8 cellular contexts compared by ENCODE assay signal in the genomic region with DNA sequence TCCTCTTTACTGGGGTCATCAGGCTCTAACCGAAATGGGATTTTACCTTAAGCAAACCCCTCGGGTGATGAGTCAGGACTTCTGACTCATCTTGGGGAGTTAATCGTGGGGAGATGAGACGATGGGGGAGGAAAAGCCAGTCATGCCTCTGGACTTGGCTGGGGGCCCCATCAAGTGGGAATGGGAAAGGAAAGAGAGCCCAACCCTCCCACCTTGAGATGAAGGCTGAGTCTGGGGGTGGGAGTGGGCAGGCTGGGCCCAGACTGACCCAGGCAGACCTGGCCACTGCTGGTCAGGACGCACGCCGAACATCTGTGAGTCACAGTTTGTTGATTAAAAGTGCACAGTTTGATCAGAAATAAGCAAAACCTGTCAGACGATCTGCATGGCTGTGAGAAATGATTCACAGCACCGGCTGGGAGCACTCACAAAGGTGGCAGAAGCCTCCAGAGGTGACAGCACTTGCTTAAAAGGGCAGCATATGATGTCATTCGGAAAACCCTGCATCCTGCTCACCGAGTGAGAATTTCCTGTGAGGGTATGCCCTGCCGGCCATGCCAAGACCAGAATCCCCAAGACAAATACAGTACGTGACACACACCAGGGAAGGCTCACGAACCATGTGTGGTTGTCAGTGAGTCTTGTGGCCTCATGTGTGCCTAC. TPM values are rescaled to one million over a fixed set of nuclear protein-coding genes. Genes with fewer than 3 reads are reported as not detected.
DNase-seq lines count a peak whose midpoint lies in the region; ATAC-seq lines count a peak whose summit lies in the region.

No MANE protein-coding gene starts in this region.

- peak overlapping the region in 5 of 11 experiments; percentile 34 to 68 (median 61); a peak in 10 of 22 replicates for H3K27ac ChIP-seq in BLaER1 treated with 17β-estradiol and CSF1 and Interleukin-3, amounts not matched to agents 10 nM and 100 nM
- H3K27ac ChIP-seq in right cardiac atrium (ENCODE audit: low read length): peak overlapping the region; percentile 16

- H3K4me3 ChIP-seq in BLaER1 treated with 17β-estradiol and CSF1 and Interleukin-3, amounts not matched to agents 10 nM and 100 nM: peak overlapping the region in 1 of 10 experiments; percentile 19; a peak in 1 of 20 replicates
- H3K4me3 ChIP-seq in right cardiac atrium (ENCODE audit: low read length): no peak overlapping the region

- peaks cover 0 to 18% (median 0%) of the 10 kb centered on the region in 11 experiments; a peak in 3 of 22 replicates for H4K20me1 ChIP-seq in BLaER1 treated with 17β-estradiol and CSF1 and Interleukin-3, amounts not matched to agents 10 nM and 100 nM

- peak; percentile 64 for DNase-seq in activated CD8-positive, alpha-beta memory T cell treated with anti-CD3 and anti-CD28 coated beads for 24 hours
- DNase-seq in right cardiac atrium (peak in 2 of 3 donors; percentile 36 to 56), LoVo (ENCODE audit: low spot score) (no peak), NCI-H1694 (lab: John Stamatoyannopoulos, UW) (no peak)
- peak; percentile 36 to 80 for DNase-seq in stimulated activated effector memory CD8-positive, alpha-beta T cell treated with anti-CD3 and anti-CD28 coated beads, Interleukin-12 subunit alpha, Interleukin-12 subunit beta, amount 100 ng/mL, for 72 hours (ENCODE audit: low spot score in 2 of 2)

- H3K36me3 ChIP-seq in BLaER1 treated with 17β-estradiol and CSF1 and Interleukin-3, amounts not matched to agents 10 nM and 100 nM: peaks cover 0 to 21% (median 0%) of the 10 kb centered on the region in 11 experiments; a peak in 2 of 22 replicates

- ATAC-seq in GM19351 (IDR thresholded peaks at IDR 0.05; ENCODE audit: unreplicated experiment): peak; percentile 68
- ATAC-seq in HG03280 (IDR thresholded peaks at IDR 0.05; ENCODE audit: unreplicated experiment): peak; percentile 69
- peak; percentile 6 to 77 for ATAC-seq in right cardiac atrium
- peak; percentile 92 for ATAC-seq in stimulated activated effector memory CD8-positive, alpha-beta T cell treated with anti-CD3 and anti-CD28 coated beads, Interleukin-12 subunit alpha, Interleukin-12 subunit beta, amount 100 ng/mL, for 72 hours

- H3K4me2 ChIP-seq in BLaER1 treated with 17β-estradiol and CSF1 and Interleukin-3, amounts not matched to agents 10 nM and 100 nM: peak overlapping the region; percentile 65 to 95 (median 86)

- peak overlapping the region; percentile 67 for H3K4me3 Mint-ChIP-seq in stimulated activated effector memory CD8-positive, alpha-beta T cell treated with anti-CD3 and anti-CD28 coated beads, Interleukin-12 subunit alpha, Interleukin-12 subunit beta, amount 100 ng/mL, for 72 hours

- peak overlapping the region; percentile 95 for H3K27ac Mint-ChIP-seq in stimulated activated effector memory CD8-positive, alpha-beta T cell treated with anti-CD3 and anti-CD28 coated beads, Interleukin-12 subunit alpha, Interleukin-12 subunit beta, amount 100 ng/mL, for 72 hours

- peak overlapping the region in 4 of 11 experiments; percentile 43 to 63 (median 54); a peak in 8 of 22 replicates for H3K9ac ChIP-seq in BLaER1 treated with 17β-estradiol and CSF1 and Interleukin-3, amounts not matched to agents 10 nM and 100 nM

- H3K4me1 Mint-ChIP-seq in stimulated activated effector memory CD8-positive, alpha-beta T cell treated with anti-CD3 and anti-CD28 coated beads, Interleukin-12 subunit alpha, Interleukin-12 subunit beta, amount 100 ng/mL, for 72 hours: peaks cover 43% of the 10 kb centered on the region

- H3K36me3 Mint-ChIP-seq in stimulated activated effector memory CD8-positive, alpha-beta T cell treated with anti-CD3 and anti-CD28 coated beads, Interleukin-12 subunit alpha, Interleukin-12 subunit beta, amount 100 ng/mL, for 72 hours: peaks cover 17% of the 10 kb centered on the region

- 49% methylated on average over 14 of the region's 14 CpGs for WGBS in right cardiac atrium

- no peaks in the 10 kb centered on the region for H3K9me3 ChIP-seq in BLaER1 treated with 17β-estradiol and CSF1 and Interleukin-3, amounts not matched to agents 10 nM and 100 nM (replicated peaks in 1 of 11)
- H3K9me3 ChIP-seq in right cardiac atrium (ENCODE audit: control insufficient read depth, low read length): no peaks in the 10 kb centered on the region

- intact Hi-C loops in right cardiac atrium (cut with DNase I): no loop called here

- peaks cover 8% of the 10 kb centered on the region for H3K9me3 Mint-ChIP-seq in stimulated activated effector memory CD8-positive, alpha-beta T cell treated with anti-CD3 and anti-CD28 coated beads, Interleukin-12 subunit alpha, Interleukin-12 subunit beta, amount 100 ng/mL, for 72 hours

- no peaks in the 10 kb centered on the region for H3K27me3 ChIP-seq in BLaER1 treated with 17β-estradiol and CSF1 and Interleukin-3, amounts not matched to agents 10 nM and 100 nM
- no peaks in the 10 kb centered on the region for H3K27me3 ChIP-seq in right cardiac atrium (ENCODE audit: control insufficient read depth, insufficient read depth)

- peaks cover 14 to 84% (median 66%) of the 10 kb centered on the region in 10 experiments for H3K4me1 ChIP-seq in BLaER1 treated with 17β-estradiol and CSF1 and Interleukin-3, amounts not matched to agents 10 nM and 100 nM
- H3K4me1 ChIP-seq in right cardiac atrium (ENCODE audit: control insufficient read depth, insufficient read depth, low read length): peaks cover 17% of the 10 kb centered on the region

RNA-seq across cellular contexts. Expression of gene SLC25A51, which starts 50.0 kb away (rescaled TPM):
- 10 to 100 TPM; 21.1 to 29.4 (median 25.9) TPM for total RNA-seq in right cardiac atrium
- 13.1 TPM for polyA plus RNA-seq in right cardiac atrium

Comparison
In these comparisons a context has a peak if more than half of its experiments do, and no peak if none do; other contexts are left out.
1. ATAC-seq: peak in every context shown above with its lines; median percentile 92 in stimulated activated effector memory CD8-positive, alpha-beta T cell treated with anti-CD3 and anti-CD28 coated beads, Interleukin-12 subunit alpha, Interleukin-12 subunit beta, amount 100 ng/mL, for 72 hours; 69 in HG03280; 68 in GM19351; 42 in right cardiac atrium.
2. DNase-seq: peak in activated CD8-positive, alpha-beta memory T cell treated with anti-CD3 and anti-CD28 coated beads for 24 hours (single experiment), right cardiac atrium (2 of 3) and stimulated activated effector memory CD8-positive, alpha-beta T cell treated with anti-CD3 and anti-CD28 coated beads, Interleukin-12 subunit alpha, Interleukin-12 subunit beta, amount 100 ng/mL, for 72 hours (2 of 2); none in LoVo (single experiment) and NCI-H1694 (single experiment).